Comparison of ENCODE assay signal across 24 cellular contexts in genomic region chr7:155587486-155587885, GRCh38. TPM values are rescaled to one million over a fixed set of nuclear protein-coding genes. Genes with fewer than 3 reads are reported as not detected.
DNase-seq lines count a peak whose midpoint lies in the region; ATAC-seq and TF ChIP-seq lines count a peak whose summit lies in the region.
"Had no signal": no experiment of that assay in that cellular context is flagged by ENCODE, and none has a peak within 500 bp of the region (broad histone marks: within the 10 kb centered on the region; RNA-seq: fewer than 3 reads in every experiment).

No MANE protein-coding gene starts in this region.

- WGBS in endodermal cell (ENCODE audit: insufficient coverage in 1 of 2, insufficient read length in 1 of 2), 2 experiments = 93% methylated on average over 5 to 10 of the region's 10 CpGs
- WGBS in neuronal stem cell (ENCODE audit: extremely low coverage in 2 of 2, insufficient read length in 2 of 2, insufficient replicate concordance in 1 of 2), 2 donors = no CpG with 5 or more reads among the region's 10 CpGs

- H3K4me3 ChIP-seq in endodermal cell (ENCODE audit: low read length) (no peak overlapping the region), neuronal stem cell (ENCODE audit: low read length in 2 of 2) (no peak overlapping the region)
- H3K4me3 ChIP-seq: Peyer's patch had no signal

- H3K27ac ChIP-seq in endodermal cell (ENCODE audit: low read depth, low read length) (no peak overlapping the region), neuronal stem cell (replicated peaks; ENCODE audit: low read length) (no peak overlapping the region)
- H3K27ac ChIP-seq: C4-2B, Peyer's patch had no signal

- no peak overlapping the region for H2AK5ac ChIP-seq in neuronal stem cell (ENCODE audit: low read depth, low read length)

- no peak overlapping the region for H2BK120ac ChIP-seq in neuronal stem cell (ENCODE audit: low read depth, low read length)

- H3K4ac ChIP-seq in neuronal stem cell (ENCODE audit: low read length) = no peak overlapping the region

- H3K9me3 ChIP-seq in endodermal cell (ENCODE audit: control insufficient read depth, low read length) = no peaks in the 10 kb centered on the region
- H3K9me3 ChIP-seq in neuronal stem cell (replicated peaks in 1 of 2; ENCODE audit: control insufficient read depth in 2 of 2, insufficient read depth in 1 of 2, low read depth in 1 of 2, low read length in 2 of 2) = peaks cover 0 to 10% of the 10 kb centered on the region in 2 donors
- H3K9me3 ChIP-seq: Peyer's patch had no signal

- H3K23ac ChIP-seq in neuronal stem cell (ENCODE audit: low read depth, low read length, poor library complexity) = no peak overlapping the region

- H2BK5ac ChIP-seq in neuronal stem cell (ENCODE audit: low read length) = no peak overlapping the region

- H3K27me3 ChIP-seq in endodermal cell (ENCODE audit: control insufficient read depth, insufficient read depth, low read length, poor library complexity, severe bottlenecking) (peaks cover 12% of the 10 kb centered on the region), neuronal stem cell (ENCODE audit: control insufficient read depth in 3 of 3, insufficient read depth in 3 of 3, low read depth in 1 of 3, low read length in 3 of 3) (peaks cover 0 to 9% (median 0%) of the 10 kb centered on the region in 3 experiments)
- H3K27me3 ChIP-seq: Peyer's patch had no signal

- no peak for TF ChIP-seq CTCF in endodermal cell (conservative IDR thresholded peaks at IDR 0.05)

- no peaks in the 10 kb centered on the region for H3K79me1 ChIP-seq in neuronal stem cell (ENCODE audit: low read depth, low read length)

- no peak overlapping the region for H3K4me2 ChIP-seq in neuronal stem cell (ENCODE audit: insufficient read depth, low read length, poor library complexity, severe bottlenecking)

- no peak overlapping the region for H2AFZ ChIP-seq in neuronal stem cell (ENCODE audit: low read length)

- peak overlapping the region; percentile 41 for H3K18ac ChIP-seq in neuronal stem cell (ENCODE audit: low read length)

- no peak overlapping the region for H3K4me3 Mint-ChIP-seq in endodermal cell
- no peak overlapping the region for H3K4me3 Mint-ChIP-seq in activated T-helper 1 cell treated with anti-CD3 and anti-CD28 coated beads, Interleukin-12 subunit alpha, Interleukin-12 subunit beta, Interleukin-2, Interleukin-4 antibody, amounts not matched to agents 30 ng/mL and 10 ng/mL and 1 ng/mL, durations not matched to agents 14 hours and 24 hours and 36 hours
- H3K4me3 Mint-ChIP-seq: H9, HFFc6 had no signal

- H3K27ac Mint-ChIP-seq in endodermal cell = no peak overlapping the region
- H3K27ac Mint-ChIP-seq in activated T-helper 1 cell treated with anti-CD3 and anti-CD28 coated beads, Interleukin-12 subunit alpha, Interleukin-12 subunit beta, Interleukin-2, Interleukin-4 antibody, amounts not matched to agents 30 ng/mL and 10 ng/mL and 1 ng/mL, durations not matched to agents 14 hours and 24 hours and 36 hours = no peak overlapping the region
- H3K27ac Mint-ChIP-seq: HFFc6 had no signal

- H3K36me3 Mint-ChIP-seq in endodermal cell (ENCODE audit: low read depth) = no peaks in the 10 kb centered on the region
- H3K36me3 Mint-ChIP-seq in activated T-helper 1 cell treated with anti-CD3 and anti-CD28 coated beads, Interleukin-12 subunit alpha, Interleukin-12 subunit beta, Interleukin-2, Interleukin-4 antibody, amounts not matched to agents 30 ng/mL and 10 ng/mL and 1 ng/mL, durations not matched to agents 14 hours and 24 hours and 36 hours (ENCODE audit: low read depth) = no peaks in the 10 kb centered on the region

- no peak overlapping the region for H2BK15ac ChIP-seq in neuronal stem cell (ENCODE audit: low read length)

- intact Hi-C loops in activated T-helper 1 cell treated with anti-CD3 and anti-CD28 coated beads, Interleukin-12 subunit alpha, Interleukin-12 subunit beta, Interleukin-2, Interleukin-4 antibody, amounts not matched to agents 30 ng/mL and 10 ng/mL and 1 ng/mL, durations not matched to agents 14 hours and 24 hours and 36 hours (cut with micrococcal nuclease) = no loop called here

- H3K9ac ChIP-seq in endodermal cell (ENCODE audit: extremely low read depth, low read length, poor library complexity, severe bottlenecking) = no peak overlapping the region
- no peak overlapping the region for H3K9ac ChIP-seq in neuronal stem cell (ENCODE audit: low read depth, low read length, poor library complexity)

- H3K36me3 ChIP-seq in endodermal cell (ENCODE audit: control insufficient read depth, insufficient read depth, low read length) = no peaks in the 10 kb centered on the region
- H3K36me3 ChIP-seq in neuronal stem cell (replicated peaks in 1 of 2; ENCODE audit: control insufficient read depth in 2 of 2, insufficient read depth in 2 of 2, low read length in 2 of 2) = no peaks in the 10 kb centered on the region
- H3K36me3 ChIP-seq: Peyer's patch had no signal

- H3K27me3 Mint-ChIP-seq in endodermal cell (ENCODE audit: insufficient read depth) = peaks cover 13% of the 10 kb centered on the region
- H3K27me3 Mint-ChIP-seq in activated T-helper 1 cell treated with anti-CD3 and anti-CD28 coated beads, Interleukin-12 subunit alpha, Interleukin-12 subunit beta, Interleukin-2, Interleukin-4 antibody, amounts not matched to agents 30 ng/mL and 10 ng/mL and 1 ng/mL, durations not matched to agents 14 hours and 24 hours and 36 hours (ENCODE audit: insufficient read depth) = peaks cover 31% of the 10 kb centered on the region

- no peak overlapping the region for H4K91ac ChIP-seq in neuronal stem cell (ENCODE audit: low read depth, low read length, poor library complexity)

- H3K9me3 Mint-ChIP-seq in endodermal cell = no peaks in the 10 kb centered on the region
- H3K9me3 Mint-ChIP-seq in activated T-helper 1 cell treated with anti-CD3 and anti-CD28 coated beads, Interleukin-12 subunit alpha, Interleukin-12 subunit beta, Interleukin-2, Interleukin-4 antibody, amounts not matched to agents 30 ng/mL and 10 ng/mL and 1 ng/mL, durations not matched to agents 14 hours and 24 hours and 36 hours = no peaks in the 10 kb centered on the region
- H3K9me3 Mint-ChIP-seq: H9, HFFc6 had no signal

- H2BK12ac ChIP-seq in neuronal stem cell (ENCODE audit: low read length) = no peak overlapping the region

- H3K4me1 Mint-ChIP-seq in endodermal cell = no peaks in the 10 kb centered on the region
- H3K4me1 Mint-ChIP-seq in activated T-helper 1 cell treated with anti-CD3 and anti-CD28 coated beads, Interleukin-12 subunit alpha, Interleukin-12 subunit beta, Interleukin-2, Interleukin-4 antibody, amounts not matched to agents 30 ng/mL and 10 ng/mL and 1 ng/mL, durations not matched to agents 14 hours and 24 hours and 36 hours (ENCODE audit: low read depth) = peaks cover 6% of the 10 kb centered on the region

- H3K4me1 ChIP-seq in endodermal cell (ENCODE audit: control insufficient read depth, insufficient read depth, low read length) (no peaks in the 10 kb centered on the region), neuronal stem cell (ENCODE audit: control insufficient read depth in 2 of 2, insufficient read depth in 1 of 2, low read depth in 1 of 2, low read length in 2 of 2) (peaks cover 4 to 16% of the 10 kb centered on the region in 2 donors)

- H4K8ac ChIP-seq in neuronal stem cell (ENCODE audit: low read depth, low read length) = no peak overlapping the region

- no peak for ATAC-seq in HG02798 (IDR thresholded peaks at IDR 0.05; ENCODE audit: poor library complexity, unreplicated experiment)
- ATAC-seq: Right ventricle myocardium inferior had no signal

- no peak overlapping the region for H3K14ac ChIP-seq in neuronal stem cell (ENCODE audit: low read length)

- DNase-seq in SKM-1 treated with dmso at 0.1 percent for 144 hours (lab: John Stamatoyannopoulos, UW; ENCODE audit: unreplicated experiment) (peak; percentile 8), SKM-1 (lab: John Stamatoyannopoulos, UW; ENCODE audit: unreplicated experiment) (no peak), endodermal cell (peak; percentile 43), neuronal stem cell (ENCODE audit: low spot score) (no peak), AG08395 (ENCODE audit: low spot score) (no peak)
- no peak for DNase-seq in activated T-helper 1 cell treated with anti-CD3 and anti-CD28 coated beads, Interleukin-12 subunit alpha, Interleukin-12 subunit beta, Interleukin-2, Interleukin-4 antibody, amounts not matched to agents 30 ng/mL and 10 ng/mL and 1 ng/mL, durations not matched to agents 14 hours and 24 hours and 36 hours (ENCODE audit: low spot score)
- DNase-seq: HFFc6; KBM-7; NCI-H1694; NCI-H2081; NCI-H2171; NCI-H345; NCI-H524; NCI-H774; NK-92 treated with Interleukin-12 subunit alpha and Interleukin-12 subunit beta, amount 100 ng/mL, for 24 hours; Peyer's patch had no signal

RNA-seq across cellular contexts. Expression of gene CNPY1, which starts 41.1 kb away (rescaled TPM):
- total RNA-seq in endodermal cell = under 1 TPM in 1 of 2 donors, not detected in 1; 0.33 TPM
- 18.5 TPM for polyA plus RNA-seq in endodermal cell (2013, experiment 1 of 2)
- 22.2 TPM for polyA plus RNA-seq in endodermal cell (2013, experiment 2 of 2)
- not detected for polyA plus RNA-seq in neuronal stem cell (2013, experiment 1 of 2)
- not detected for polyA plus RNA-seq in neuronal stem cell (2013, experiment 2 of 2)
- total RNA-seq in activated T-helper 1 cell treated with anti-CD3 and anti-CD28 coated beads, Interleukin-12 subunit alpha, Interleukin-12 subunit beta, Interleukin-2, Interleukin-4 antibody, amounts not matched to agents 30 ng/mL and 10 ng/mL and 1 ng/mL, durations not matched to agents 14 hours and 24 hours and 36 hours = not detected in 2 replicates
- total RNA-seq: A172, H9, HFFc6, HT-29, OCI-LY7, Right ventricle myocardium inferior had no signal
- polyA plus RNA-seq: AG04450 had no signal

RNA-seq across cellular contexts. Expression of gene RBM33, which starts 57.0 kb away (rescaled TPM):
- 10 to 100 TPM; 86.8 to 87.1 TPM for total RNA-seq in endodermal cell
- polyA plus RNA-seq in endodermal cell (2013, experiment 1 of 2) = 45.7 TPM
- polyA plus RNA-seq in endodermal cell (2013, experiment 2 of 2) = 47.6 TPM
- polyA plus RNA-seq in neuronal stem cell (2013, experiment 1 of 2) = 39.8 TPM
- 40.0 TPM for polyA plus RNA-seq in neuronal stem cell (2013, experiment 2 of 2)
- total RNA-seq in activated T-helper 1 cell treated with anti-CD3 and anti-CD28 coated beads, Interleukin-12 subunit alpha, Interleukin-12 subunit beta, Interleukin-2, Interleukin-4 antibody, amounts not matched to agents 30 ng/mL and 10 ng/mL and 1 ng/mL, durations not matched to agents 14 hours and 24 hours and 36 hours = 75.2 and 78.9 TPM in 2 replicates

Comparison
In these comparisons a context has a peak if more than half of its experiments do, and no peak if none do; other contexts are left out.
1. DNase-seq: peak in SKM-1 treated with dmso at 0.1 percent for 144 hours (single experiment) and endodermal cell (single experiment); none in SKM-1 (single experiment), neuronal stem cell (single experiment), activated T-helper 1 cell treated with anti-CD3 and anti-CD28 coated beads, Interleukin-12 subunit alpha, Interleukin-12 subunit beta, Interleukin-2, Interleukin-4 antibody, amounts not matched to agents 30 ng/mL and 10 ng/mL and 1 ng/mL, durations not matched to agents 14 hours and 24 hours and 36 hours (single experiment) and AG08395 (single experiment).